8 cellular contexts compared by ENCODE assay signal in the genomic region with DNA sequence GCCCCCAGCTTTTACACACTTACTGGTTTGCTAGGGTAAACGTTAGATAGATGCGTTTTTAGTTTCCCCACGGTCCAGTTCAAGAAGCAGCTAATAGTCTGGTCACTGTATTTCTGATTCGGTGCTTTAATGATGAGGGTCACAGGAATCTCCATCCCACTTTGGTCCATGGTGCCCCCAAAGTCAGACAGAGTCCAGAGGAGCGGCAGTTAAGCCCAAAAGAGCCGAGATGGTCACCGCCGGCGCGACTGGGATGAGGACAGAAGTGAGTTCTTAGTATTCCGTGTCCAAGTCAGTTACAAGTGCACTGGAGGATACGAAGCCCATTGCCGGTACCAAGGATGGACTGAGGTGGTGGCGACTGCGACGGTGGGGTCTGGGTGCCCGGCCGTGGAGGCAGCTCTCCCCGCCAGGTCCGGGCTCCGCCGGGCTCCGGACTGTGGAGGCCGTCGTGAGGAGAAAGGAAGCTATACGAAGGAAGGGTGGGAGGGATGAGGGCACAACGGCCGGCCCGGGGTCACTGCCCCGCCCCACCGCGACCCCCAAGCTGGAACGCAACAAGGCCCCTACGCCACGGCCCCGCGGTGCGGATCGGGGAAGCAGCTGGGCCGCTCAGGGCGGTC. TPM values are rescaled to one million over a fixed set of nuclear protein-coding genes. Genes with fewer than 3 reads are reported as not detected.
DNase-seq lines count a peak whose midpoint lies in the region; ATAC-seq and TF ChIP-seq lines count a peak whose summit lies in the region.

No MANE protein-coding gene starts in this region.

- H3K4me3 ChIP-seq in duodenal mucosa (ENCODE audit: low read depth in 1 of 2, low read length in 2 of 2) (peak overlapping the region; percentile 94 to 100), aorta (ENCODE audit: low read length in 2 of 2) (peak overlapping the region; percentile 90)

- peaks cover 31 to 38% of the 10 kb centered on the region in 2 donors for H3K4me1 ChIP-seq in duodenal mucosa (ENCODE audit: control insufficient read depth in 1 of 2, insufficient read depth in 2 of 2, low read length in 2 of 2)
- H3K4me1 ChIP-seq in aorta (ENCODE audit: control insufficient read depth in 1 of 2, insufficient read depth in 2 of 2, low read length in 2 of 2), result peaks cover 3 to 6% of the 10 kb centered on the region in 2 donors

- peak; percentile 27 for ATAC-seq in GM18511 (IDR thresholded peaks at IDR 0.05; ENCODE audit: unreplicated experiment)
- peak; percentile 9 for ATAC-seq in HG03064 (IDR thresholded peaks at IDR 0.05; ENCODE audit: low read depth, unreplicated experiment)
- peak; percentile 56 for ATAC-seq in aorta (ENCODE audit: low FRiP score)

- TF ChIP-seq CTCF in mesothelial cell of epicardium (IDR thresholded peaks at IDR 0.05; ENCODE audit: unreplicated experiment), result no peak

- peak overlapping the region; percentile 91 to 92 for H3K9ac ChIP-seq in duodenal mucosa (ENCODE audit: low read depth in 1 of 2, low read length in 2 of 2)

- peaks cover 19% of the 10 kb centered on the region for H3K36me3 Mint-ChIP-seq in mesothelial cell of epicardium

- H3K27me3 ChIP-seq in duodenal mucosa (ENCODE audit: control insufficient read depth in 1 of 2, insufficient read depth in 2 of 2, low read length in 2 of 2), result no peaks in the 10 kb centered on the region
- H3K27me3 ChIP-seq in aorta (ENCODE audit: control insufficient read depth in 1 of 2, insufficient read depth in 2 of 2, low read length in 1 of 2), result no peaks in the 10 kb centered on the region

- H3K27me3 Mint-ChIP-seq in mesothelial cell of epicardium (ENCODE audit: low read depth), result no peaks in the 10 kb centered on the region

- H3K9me3 Mint-ChIP-seq in mesothelial cell of epicardium, result peaks cover 3% of the 10 kb centered on the region

- DNase-seq in A172 (ENCODE audit: low spot score), result peak; percentile 14
- DNase-seq in SHP77 treated with DMSO at 0.1 percent for 48 hours (lab: John Stamatoyannopoulos, UW), result peak; percentile 33
- DNase-seq in mesothelial cell of epicardium (ENCODE audit: low spot score in 2 of 2, unreplicated experiment in 2 of 2), result peak in 1 of 2 experiments; percentile 43
- no peak for DNase-seq in aorta
- no peak for DNase-seq in SIG-M5 treated with dmso at 0.1 percent for 504 hours (lab: John Stamatoyannopoulos, UW; ENCODE audit: unreplicated experiment)

- H3K27ac ChIP-seq in duodenal mucosa (ENCODE audit: low read depth, low read length), result peak overlapping the region; percentile 81
- peak overlapping the region; percentile 37 to 44 for H3K27ac ChIP-seq in aorta (ENCODE audit: low read depth in 1 of 2, low read length in 2 of 2)

- H3K9me3 ChIP-seq in duodenal mucosa (ENCODE audit: control insufficient read depth in 1 of 2, low read length in 2 of 2) (no peaks in the 10 kb centered on the region), aorta (ENCODE audit: control insufficient read depth, low read length) (no peaks in the 10 kb centered on the region)

- peak overlapping the region; percentile 93 for H3K27ac Mint-ChIP-seq in mesothelial cell of epicardium

- peak overlapping the region; percentile 89 for H3K4me3 Mint-ChIP-seq in mesothelial cell of epicardium

- 1% methylated on average over 37 to 40 of the region's 41 CpGs for WGBS in aorta, 2 donors

- intact Hi-C loops in aorta (cut with DNase I), result loop anchor here in 1 of 2 donors (10.0 kb wide), 1 partner anchor 291 kb away; no protein-coding TSS in a partner anchor

- H3K4me1 Mint-ChIP-seq in mesothelial cell of epicardium, result peaks cover 54% of the 10 kb centered on the region

- H3K36me3 ChIP-seq in duodenal mucosa (ENCODE audit: control insufficient read depth in 1 of 2, insufficient read depth in 2 of 2, low read length in 2 of 2) (no peaks in the 10 kb centered on the region), aorta (ENCODE audit: control insufficient read depth in 1 of 2, insufficient read depth in 2 of 2, low read length in 1 of 2) (no peaks in the 10 kb centered on the region)

RNA-seq across cellular contexts. Expression of a gene that starts 0.7 kb away (rescaled TPM):
- total RNA-seq in A172 (2014; rRNA removed; shearing (Covaris generic)), result 19.6 and 22.7 TPM in 2 replicates
- total RNA-seq in mesothelial cell of epicardium, result 32.4 to 35.0 TPM (median 34.5 TPM) in 3 replicates
- total RNA-seq in aorta, result 10 to 100 TPM; 24.7 to 26.4 TPM
- polyA plus RNA-seq in aorta, result 10 to 100 TPM; 17.0 to 17.5 TPM

Comparison
In these comparisons a context has a peak if more than half of its experiments do, and no peak if none do; other contexts are left out.
1. DNase-seq: peak in A172 (single experiment) and SHP77 treated with DMSO at 0.1 percent for 48 hours (single experiment); none in aorta (0 of 2) and SIG-M5 treated with dmso at 0.1 percent for 504 hours (single experiment).
2. Peak in every context shown above with its lines, with median percentiles within 50 percentile points of each other: ATAC-seq.